Comparison of ENCODE assay signal across 11 cellular contexts in genomic region chr11:62885137-62885536, GRCh38. TPM values are rescaled to one million over a fixed set of nuclear protein-coding genes. Genes with fewer than 3 reads are reported as not detected.
DNase-seq lines count a peak whose midpoint lies in the region; ATAC-seq, FAIRE-seq and TF ChIP-seq lines count a peak whose summit lies in the region.
"Had no signal": no experiment of that assay in that cellular context is flagged by ENCODE, and none has a peak within 500 bp of the region (broad histone marks: within the 10 kb centered on the region; RNA-seq: fewer than 3 reads in every experiment).

No MANE protein-coding gene starts in this region.

- no peak overlapping the region for H2BK12ac ChIP-seq in H9 (ENCODE audit: insufficient read length, low read depth, low read length)

- H2BK5ac ChIP-seq in H9 (ENCODE audit: insufficient read length, low read length) = no peak overlapping the region

- H3K9ac ChIP-seq in H9 (ENCODE audit: extremely low read depth, insufficient read length, low read length) (no peak overlapping the region), keratinocyte (ENCODE audit: control insufficient read depth, extremely low read depth, insufficient read depth, low read length) (no peak overlapping the region)

- CTCF ChIA-PET in A673 (lab: Charles Lee) = no interaction called here

- intact Hi-C loops in A673 (cut with micrococcal nuclease; ENCODE audit: unreplicated experiment) = no loop called here

- peaks cover 15% of the 10 kb centered on the region for H3K23me2 ChIP-seq in H9 (ENCODE audit: insufficient read length, low read depth, low read length, poor library complexity, severe bottlenecking)

- no CpG with 5 or more reads among the region's 6 CpGs for WGBS in H9 (ENCODE audit: extremely low coverage, insufficient read length, low lambda C conversion rate)

- H3K36me3 ChIP-seq in A673 (ENCODE audit: insufficient read depth, low read length, poor library complexity, severe bottlenecking) (peaks cover 86% of the 10 kb centered on the region), keratinocyte (ENCODE audit: control insufficient read depth in 2 of 2, extremely low read depth in 1 of 2, insufficient read depth in 2 of 2, low read length in 2 of 2) (peaks cover 54 to 66% of the 10 kb centered on the region in 2 experiments)

- dilution Hi-C loops in keratinocyte (cut with MboI; ENCODE audit: extremely low pct_ligation_motif_present, low sequenced_read_pairs) = no loop called here

- peaks cover 4% of the 10 kb centered on the region; the same call in 1 of the 2 replicates for H3K79me2 ChIP-seq in H9 (ENCODE audit: insufficient read depth, low read length)
- H3K79me2 ChIP-seq in keratinocyte (ENCODE audit: control insufficient read depth, insufficient read depth, low read length) = peaks cover 50% of the 10 kb centered on the region

- BruUV-seq in A673 (replicated peaks; lab: Mats Ljungman, UMichigan) = no TSS peak

- ATAC-seq in activated naive CD8-positive, alpha-beta T cell treated with anti-CD3 and anti-CD28 coated beads, Interleukin-2, amount 10 ng/mL, durations not matched to agents 7 days and 5 days (ENCODE audit: low read depth) = no peak
- ATAC-seq in GM21528 (IDR thresholded peaks at IDR 0.05; ENCODE audit: low FRiP score, unreplicated experiment) = no peak

- H3K4ac ChIP-seq in H9 (ENCODE audit: low read depth, low read length) = no peak overlapping the region

- peaks cover 2 to 3% of the 10 kb centered on the region in 2 experiments; a peak in 3 of 5 replicates for H3K9me3 Mint-ChIP-seq in H9
- no peaks in the 10 kb centered on the region for H3K9me3 Mint-ChIP-seq in activated naive CD8-positive, alpha-beta T cell treated with anti-CD3 and anti-CD28 coated beads, Interleukin-2, amount 10 ng/mL, durations not matched to agents 7 days and 5 days

- no peak overlapping the region for H2BK15ac ChIP-seq in H9 (ENCODE audit: low read depth, low read length)

- H3K9me1 ChIP-seq in keratinocyte (ENCODE audit: control insufficient read depth, extremely low read depth, insufficient read depth, low read length) = peaks cover 2% of the 10 kb centered on the region

- H3K4me1 ChIP-seq in A673 (ENCODE audit: insufficient read depth, low read length, poor library complexity, severe bottlenecking) (peaks cover 49% of the 10 kb centered on the region), H9 (ENCODE audit: insufficient read depth, low read length) (no peaks in the 10 kb centered on the region; the same call in 1 of the 2 replicates), keratinocyte (ENCODE audit: control insufficient read depth, extremely low read depth, insufficient read depth, low read length) (peaks cover 30% of the 10 kb centered on the region)

- H3K4me2 ChIP-seq in H9 (ENCODE audit: insufficient read depth, insufficient read length, low read length) (no peak overlapping the region), keratinocyte (ENCODE audit: control insufficient read depth, extremely low read depth, insufficient read depth, low read depth, low read length) (peak overlapping the region; percentile 11)

- H3K27ac ChIP-seq in A673 (ENCODE audit: low read depth, low read length, poor library complexity, severe bottlenecking) (peak overlapping the region; percentile 41), H9 (ENCODE audit: insufficient read length, low read depth, low read length) (no peak overlapping the region), keratinocyte (ENCODE audit: control insufficient read depth, insufficient read depth, low read length) (no peak overlapping the region)

- no peaks in the 10 kb centered on the region for H3K9me3 ChIP-seq in A673 (ENCODE audit: low read depth, low read length, poor library complexity, severe bottlenecking)
- no peaks in the 10 kb centered on the region for H3K9me3 ChIP-seq in H9 (ENCODE audit: control insufficient read depth, low read depth, low read length)
- H3K9me3 ChIP-seq in keratinocyte (ENCODE audit: control insufficient read depth, low read depth, low read length) = no peaks in the 10 kb centered on the region

- H3T11ph ChIP-seq in H9 (ENCODE audit: low read length) = no peak overlapping the region

- H3K27me3 Mint-ChIP-seq in H9 (ENCODE audit: low read depth) = peaks cover 5% of the 10 kb centered on the region
- no peaks in the 10 kb centered on the region for H3K27me3 Mint-ChIP-seq in activated naive CD8-positive, alpha-beta T cell treated with anti-CD3 and anti-CD28 coated beads, Interleukin-2, amount 10 ng/mL, durations not matched to agents 7 days and 5 days

- H2BK120ac ChIP-seq in H9 (ENCODE audit: low read depth, low read length, poor library complexity, severe bottlenecking) = no peak overlapping the region

- H3K79me1 ChIP-seq in H9 (ENCODE audit: insufficient read depth, low read depth, low read length, poor library complexity, severe bottlenecking) = no peaks in the 10 kb centered on the region

- no peak overlapping the region for H3K14ac ChIP-seq in H9 (ENCODE audit: insufficient read depth, low read length)

- H2BK20ac ChIP-seq in H9 (ENCODE audit: low read depth, low read length, poor library complexity, severe bottlenecking) = no peak overlapping the region

- no peak overlapping the region for H2AFZ ChIP-seq in H9 (ENCODE audit: low read length)
- no peak overlapping the region for H2AFZ ChIP-seq in keratinocyte (ENCODE audit: control insufficient read depth, low read length)

- no peak overlapping the region for H4K8ac ChIP-seq in H9 (replicated peaks; ENCODE audit: insufficient read length, low read depth, low read length)

- H4K20me1 ChIP-seq in H9 (ENCODE audit: control insufficient read depth, insufficient read depth, insufficient read length) = no peaks in the 10 kb centered on the region
- H4K20me1 ChIP-seq in keratinocyte (ENCODE audit: control insufficient read depth, extremely low read depth, insufficient read depth, low read length) = peaks cover 33% of the 10 kb centered on the region

- no peak for TF ChIP-seq CTCF in A673 (conservative IDR thresholded peaks at IDR 0.05; ENCODE audit: low read depth, low read length)
- no peak for TF ChIP-seq CTCF in H9 (conservative IDR thresholded peaks at IDR 0.05)
- TF ChIP-seq CTCF in keratinocyte (optimal IDR thresholded peaks at IDR 0.05 in 1 of 3, IDR thresholded peaks at IDR 0.05 in 1 of 3, conservative IDR thresholded peaks at IDR 0.05 in 1 of 3; ENCODE audit: extremely low read depth in 1 of 3, insufficient read depth in 2 of 3, low read length in 3 of 3) = no peak

- POLR2A ChIA-PET in A673 (lab: Charles Lee; ENCODE audit: low non-redundant PET) = interaction anchor here (0.6 to 0.8 kb wide), 4 partner anchors 10 to 138 kb away, joined by 3 to 18 read pairs (median 4); no protein-coding TSS in a partner anchor
- POLR2A ChIA-PET in activated naive CD8-positive, alpha-beta T cell treated with anti-CD3 and anti-CD28 coated beads, Interleukin-2, amount 10 ng/mL, durations not matched to agents 7 days and 5 days (lab: Charles Lee) = interaction anchor here (0.7 to 1.7 kb wide), 2 partner anchors 44 to 159 kb away, joined by 4 to 7 read pairs; no protein-coding TSS in a partner anchor

- peaks cover 42 to 50% of the 10 kb centered on the region in 2 experiments for H3K4me1 Mint-ChIP-seq in H9
- peaks cover 38% of the 10 kb centered on the region for H3K4me1 Mint-ChIP-seq in activated naive CD8-positive, alpha-beta T cell treated with anti-CD3 and anti-CD28 coated beads, Interleukin-2, amount 10 ng/mL, durations not matched to agents 7 days and 5 days

- DNase-seq in A673 (ENCODE audit: low spot score) (no peak), H9 (no peak), keratinocyte (ENCODE audit: low read depth, low spot score) (no peak), COLO668 (lab: John Stamatoyannopoulos, UW; ENCODE audit: unreplicated experiment) (no peak), COLO829 (ENCODE audit: low spot score) (no peak), amniotic stem cell (lab: John Stamatoyannopoulos, UW) (no peak)
- DNase-seq in activated naive CD8-positive, alpha-beta T cell treated with anti-CD3 and anti-CD28 coated beads, Interleukin-2, amount 10 ng/mL, durations not matched to agents 7 days and 5 days = no peak
- DNase-seq: activated CD4-positive, alpha-beta T cell treated with anti-CD3 and anti-CD28 coated beads, Interleukin-2, amount 50 U/mL, for 1 hour; COR-L47; stimulated activated CD4-positive, alpha-beta T cell treated with anti-CD3 and anti-CD28 coated beads, Interleukin-4, amount 100 ng/mL, for 24 hours had no signal

- H3K36me3 Mint-ChIP-seq in H9 (ENCODE audit: insufficient read depth in 1 of 3, low read depth in 3 of 3) = peaks cover 83 to 94% (median 88%) of the 10 kb centered on the region in 3 experiments
- H3K36me3 Mint-ChIP-seq in activated naive CD8-positive, alpha-beta T cell treated with anti-CD3 and anti-CD28 coated beads, Interleukin-2, amount 10 ng/mL, durations not matched to agents 7 days and 5 days = peaks cover 61% of the 10 kb centered on the region

- H2AK5ac ChIP-seq in H9 (ENCODE audit: insufficient read length, low read length) = no peak overlapping the region

- no peak overlapping the region for H3K56ac ChIP-seq in H9 (ENCODE audit: insufficient read length, low read depth, low read length)

- FAIRE-seq in keratinocyte (lab: Jason Lieb, UNC) = no peak

- H3K27me3 ChIP-seq in A673 (replicated peaks; ENCODE audit: insufficient read depth, low read depth, low read length, poor library complexity) = no peaks in the 10 kb centered on the region
- H3K27me3 ChIP-seq in H9 (ENCODE audit: insufficient read depth, low read length) = no peaks in the 10 kb centered on the region; the same call in 1 of the 2 replicates
- no peaks in the 10 kb centered on the region for H3K27me3 ChIP-seq in keratinocyte (ENCODE audit: control insufficient read depth, extremely low read depth, insufficient read depth, low read length)

- H3K4me3 Mint-ChIP-seq in H9 = peak overlapping the region; percentile 32 to 57; a peak in 3 of 5 replicates
- H3K4me3 Mint-ChIP-seq in activated naive CD8-positive, alpha-beta T cell treated with anti-CD3 and anti-CD28 coated beads, Interleukin-2, amount 10 ng/mL, durations not matched to agents 7 days and 5 days = peak overlapping the region; percentile 43

- H3K4me3 ChIP-seq in A673 (ENCODE audit: low read depth, low read length, poor library complexity, severe bottlenecking) (peak overlapping the region; percentile 15), keratinocyte (ENCODE audit: control insufficient read depth in 2 of 3, extremely low read depth in 1 of 3, insufficient read depth in 2 of 3, low read depth in 1 of 3, low read length in 3 of 3) (peak overlapping the region in 1 of 3 experiments; percentile 1)

- H4K91ac ChIP-seq in H9 (ENCODE audit: insufficient read length, low read depth, low read length) = no peak overlapping the region

- no peak overlapping the region for H3K18ac ChIP-seq in H9 (ENCODE audit: insufficient read length, low read depth, low read length)

- H3K27ac Mint-ChIP-seq in H9 = peak overlapping the region; percentile 53 to 96 (median 83); a peak in 4 of 7 replicates
- H3K27ac Mint-ChIP-seq in activated naive CD8-positive, alpha-beta T cell treated with anti-CD3 and anti-CD28 coated beads, Interleukin-2, amount 10 ng/mL, durations not matched to agents 7 days and 5 days = peak overlapping the region; percentile 58

- no peak overlapping the region for H3K23ac ChIP-seq in H9 (ENCODE audit: insufficient read length, low read depth, low read length)

- H4K5ac ChIP-seq in H9 (ENCODE audit: insufficient read length, low read depth, low read length) = no peak overlapping the region

RNA-seq across cellular contexts. Expression of gene SLC3A2, which starts 4.4 kb away (rescaled TPM):
- total RNA-seq in A673 (2021) (480 and 511 TPM in 2 replicates), H9 (2021) (289 and 290 TPM in 2 replicates)
- 100 to 1,000 TPM; 222 to 228 TPM for total RNA-seq in activated naive CD8-positive, alpha-beta T cell treated with anti-CD3 and anti-CD28 coated beads, Interleukin-2, amount 10 ng/mL, durations not matched to agents 7 days and 5 days
- polyA plus RNA-seq in keratinocyte = 469 to 552 TPM (median 521 TPM) in 3 replicates
- 307 TPM for polyA plus RNA-seq in keratinocyte (2011; ENCODE audit: low read depth)
- 204 and 205 TPM in 2 replicates for polyA plus RNA-seq in keratinocyte (2011; cell fraction: cytosol; rRNA removed)
- 1,085 and 1,105 TPM in 2 replicates for polyA plus RNA-seq in keratinocyte (2011; cell fraction: nucleus; rRNA removed)
- polyA plus RNA-seq in keratinocyte (2012; ENCODE audit: low replicate concordance) = 371 and 604 TPM in 2 replicates
- polyA minus RNA-seq in keratinocyte = 291 to 368 TPM (median 298 TPM) in 3 replicates
- polyA minus RNA-seq in keratinocyte (2011; cell fraction: cytosol; rRNA and poly(A)+ RNA removed) = 493 TPM
- 560 and 576 TPM in 2 replicates for polyA minus RNA-seq in keratinocyte (2011; cell fraction: nucleus; rRNA and poly(A)+ RNA removed)

RNA-seq across cellular contexts. Expression of gene CHRM1, which starts 36.0 kb away (rescaled TPM):
- total RNA-seq in A673 (2021) = 0.17 and 0.41 TPM in 2 replicates
- total RNA-seq in H9 (2021) = not detected in 2 replicates
- not detected for total RNA-seq in activated naive CD8-positive, alpha-beta T cell treated with anti-CD3 and anti-CD28 coated beads, Interleukin-2, amount 10 ng/mL, durations not matched to agents 7 days and 5 days
- not detected in 3 replicates for polyA plus RNA-seq in keratinocyte
- polyA plus RNA-seq in keratinocyte (2011; ENCODE audit: low read depth) = not detected
- polyA plus RNA-seq in keratinocyte (2011; cell fraction: cytosol; rRNA removed) = not detected in 2 replicates
- not detected in 2 replicates for polyA plus RNA-seq in keratinocyte (2011; cell fraction: nucleus; rRNA removed)
- polyA plus RNA-seq in keratinocyte (2012; ENCODE audit: low replicate concordance) = not detected in 2 replicates
- polyA minus RNA-seq in keratinocyte = 0.07 TPM in 1 of 3 replicates, not detected in the others
- not detected for polyA minus RNA-seq in keratinocyte (2011; cell fraction: cytosol; rRNA and poly(A)+ RNA removed)
- not detected in 2 replicates for polyA minus RNA-seq in keratinocyte (2011; cell fraction: nucleus; rRNA and poly(A)+ RNA removed)

RNA-seq across cellular contexts. Expression of gene WDR74, which starts 45.7 kb away (rescaled TPM):
- 147 and 155 TPM in 2 replicates for total RNA-seq in A673 (2021)
- 121 and 124 TPM in 2 replicates for total RNA-seq in H9 (2021)
- 10 to 100 TPM; 75.2 to 78.0 TPM for total RNA-seq in activated naive CD8-positive, alpha-beta T cell treated with anti-CD3 and anti-CD28 coated beads, Interleukin-2, amount 10 ng/mL, durations not matched to agents 7 days and 5 days
- 44.5 to 48.1 TPM (median 47.7 TPM) in 3 replicates for polyA plus RNA-seq in keratinocyte
- polyA plus RNA-seq in keratinocyte (2011; ENCODE audit: low read depth) = 52.4 TPM
- polyA plus RNA-seq in keratinocyte (2011; cell fraction: cytosol; rRNA removed) = 26.8 and 38.1 TPM in 2 replicates
- polyA plus RNA-seq in keratinocyte (2011; cell fraction: nucleus; rRNA removed) = 65.9 and 68.6 TPM in 2 replicates
- polyA plus RNA-seq in keratinocyte (2012; ENCODE audit: low replicate concordance) = 46.5 and 58.6 TPM in 2 replicates
- polyA minus RNA-seq in keratinocyte = 39.4 to 66.3 TPM (median 48.9 TPM) in 3 replicates
- polyA minus RNA-seq in keratinocyte (2011; cell fraction: cytosol; rRNA and poly(A)+ RNA removed) = 53.1 TPM
- 71.3 and 88.0 TPM in 2 replicates for polyA minus RNA-seq in keratinocyte (2011; cell fraction: nucleus; rRNA and poly(A)+ RNA removed)

RNA-seq across cellular contexts. Expression of gene TEX54, which starts 52.5 kb away (rescaled TPM):
- total RNA-seq in A673 (2021) = 0.77 TPM in 1 of 2 replicates, not detected in the other
- total RNA-seq in H9 (2021) = 0.53 and 1.2 TPM in 2 replicates
- not detected for total RNA-seq in activated naive CD8-positive, alpha-beta T cell treated with anti-CD3 and anti-CD28 coated beads, Interleukin-2, amount 10 ng/mL, durations not matched to agents 7 days and 5 days
- polyA plus RNA-seq in keratinocyte = not detected in 3 replicates
- polyA plus RNA-seq in keratinocyte (2011; ENCODE audit: low read depth) = not detected
- polyA plus RNA-seq in keratinocyte (2011; cell fraction: cytosol; rRNA removed) = not detected in 2 replicates
- polyA plus RNA-seq in keratinocyte (2011; cell fraction: nucleus; rRNA removed) = not detected in 2 replicates
- not detected in 2 replicates for polyA plus RNA-seq in keratinocyte (2012; ENCODE audit: low replicate concordance)
- not detected in 3 replicates for polyA minus RNA-seq in keratinocyte
- polyA minus RNA-seq in keratinocyte (2011; cell fraction: cytosol; rRNA and poly(A)+ RNA removed) = not detected
- not detected in 2 replicates for polyA minus RNA-seq in keratinocyte (2011; cell fraction: nucleus; rRNA and poly(A)+ RNA removed)

RNA-seq across cellular contexts. Expression of gene STX5, which starts 53.3 kb away (rescaled TPM):
- total RNA-seq in A673 (2021) (29.2 and 38.1 TPM in 2 replicates), H9 (2021) (33.5 and 34.7 TPM in 2 replicates)
- 10 to 100 TPM; 43.4 to 44.3 TPM for total RNA-seq in activated naive CD8-positive, alpha-beta T cell treated with anti-CD3 and anti-CD28 coated beads, Interleukin-2, amount 10 ng/mL, durations not matched to agents 7 days and 5 days
- 20.4 to 30.4 TPM (median 25.6 TPM) in 3 replicates for polyA plus RNA-seq in keratinocyte
- polyA plus RNA-seq in keratinocyte (2011; ENCODE audit: low read depth) = 49.1 TPM
- 26.0 and 26.2 TPM in 2 replicates for polyA plus RNA-seq in keratinocyte (2011; cell fraction: cytosol; rRNA removed)
- polyA plus RNA-seq in keratinocyte (2011; cell fraction: nucleus; rRNA removed) = 20.2 and 22.6 TPM in 2 replicates
- polyA plus RNA-seq in keratinocyte (2012; ENCODE audit: low replicate concordance) = 25.3 and 35.6 TPM in 2 replicates
- 29.1 to 49.6 TPM (median 37.5 TPM) in 3 replicates for polyA minus RNA-seq in keratinocyte
- 22.8 TPM for polyA minus RNA-seq in keratinocyte (2011; cell fraction: cytosol; rRNA and poly(A)+ RNA removed)
- 10.2 and 11.9 TPM in 2 replicates for polyA minus RNA-seq in keratinocyte (2011; cell fraction: nucleus; rRNA and poly(A)+ RNA removed)
